In genomic region chr13:28455580-28456194, GRCh38 we compare ENCODE assay signal across 1 cellular context.
TF ChIP-seq lines count a peak whose summit lies in the region.

No MANE protein-coding gene starts in this region.

TF ChIP-seq in WTC11, 78 proteins besides CTCF, POLR2A, EP300 and RAD21 (continued from another document):
- TF ChIP-seq TP53 (CRISPR knock-in tag; IDR thresholded peaks at IDR 0.05) = no peak
